ENCODE assay signal across 15 cellular contexts in genomic region chr13:77172650-77173049, GRCh38.
"Had no signal": no experiment of that assay in that cellular context is flagged by ENCODE, and none has a peak within 500 bp of the region (broad histone marks: within the 10 kb centered on the region; RNA-seq: fewer than 3 reads in every experiment).

No MANE protein-coding gene starts in this region.

- H3K27me3 Mint-ChIP-seq: activated naive CD8-positive, alpha-beta T cell had no signal

- ATAC-seq: sciatic nerve, upper lobe of right lung had no signal

- H3K4me3 Mint-ChIP-seq: activated naive CD8-positive, alpha-beta T cell; endodermal cell; neural crest cell had no signal

- H3K9me3 Mint-ChIP-seq: activated T-helper 2 cell treated with anti-CD3 and anti-CD28 coated beads, Interferon-gamma antibody, Interleukin-2, Interleukin-4, amounts not matched to agents 10 μg/mL and 5 μg/mL and 100 μg/mL, durations not matched to agents 14 hours and 24 hours and 36 hours; endodermal cell; immature natural killer cell; neural crest cell had no signal

- H3K4me1 Mint-ChIP-seq: endodermal cell, neural crest cell had no signal

- DNase-seq: activated CD4-positive, alpha-beta T cell treated with anti-CD3 and anti-CD28 coated beads, Interleukin-2, amount 50 U/mL, for 4 hours; activated CD4-positive, CD25-positive, alpha-beta regulatory T cell; activated CD8-positive, alpha-beta memory T cell treated with anti-CD3 and anti-CD28 coated beads, Interleukin-2, amount 50 U/mL, for 48 hours; aorta; endodermal cell; head of caudate nucleus; immature natural killer cell; ovary; stomach; testis; upper lobe of right lung had no signal

- H3K27ac Mint-ChIP-seq: activated naive CD8-positive, alpha-beta T cell; endodermal cell had no signal
